8 cellular contexts compared by ENCODE assay signal in genomic region chr10:102121739-102122372, GRCh38. TPM values are rescaled to one million over a fixed set of nuclear protein-coding genes. Genes with fewer than 3 reads are reported as not detected.
DNase-seq lines count a peak whose midpoint lies in the region; ATAC-seq lines count a peak whose summit lies in the region.

No MANE protein-coding gene starts in this region.

- H3K9me3 ChIP-seq in mesodermal cell (ENCODE audit: control insufficient read depth, low read length) (no peaks in the 10 kb centered on the region), aorta (ENCODE audit: control insufficient read depth, low read length) (no peaks in the 10 kb centered on the region)

- H3K36me3 ChIP-seq in mesodermal cell (ENCODE audit: control insufficient read depth, insufficient read depth, low read length) (no peaks in the 10 kb centered on the region), aorta (ENCODE audit: control insufficient read depth in 1 of 2, insufficient read depth in 2 of 2, low read length in 1 of 2) (no peaks in the 10 kb centered on the region)

- no peaks in the 10 kb centered on the region for H3K27me3 ChIP-seq in aorta (ENCODE audit: control insufficient read depth in 1 of 2, insufficient read depth in 2 of 2, low read length in 1 of 2)

- H3K27ac ChIP-seq in mesodermal cell (ENCODE audit: low read depth, low read length, severe bottlenecking) (peak overlapping the region; percentile 99), aorta (ENCODE audit: low read depth in 1 of 2, low read length in 2 of 2) (peak overlapping the region; percentile 23 to 95)

- H3K4me3 ChIP-seq in mesodermal cell (ENCODE audit: extremely low read depth, insufficient read depth, low read length, poor library complexity, severe bottlenecking) (peak overlapping the region; percentile 76), aorta (ENCODE audit: low read length in 2 of 2) (no peak overlapping the region)

- intact Hi-C loops in Right ventricle myocardium inferior (cut with DNase I) = no loop called here
- intact Hi-C loops in left cardiac atrium (cut with DNase I) = no loop called here
- intact Hi-C loops in aorta (cut with DNase I) = loop anchor here in 1 of 2 donors (1.0 kb wide), 1 partner anchor 10 kb away; no protein-coding TSS in a partner anchor

- peaks cover 38% of the 10 kb centered on the region for H3K4me1 ChIP-seq in mesodermal cell (ENCODE audit: control insufficient read depth, insufficient read depth, low read length, poor library complexity, severe bottlenecking)
- H3K4me1 ChIP-seq in aorta (ENCODE audit: control insufficient read depth in 1 of 2, insufficient read depth in 2 of 2, low read length in 2 of 2) = no peaks in the 10 kb centered on the region

- 22 to 32% methylated on average over 3 to 4 of the region's 6 CpGs for WGBS in mesodermal cell (ENCODE audit: insufficient coverage in 2 of 2), 2 experiments
- 30 to 47% methylated on average over 6 of the region's 6 CpGs for WGBS in aorta, 2 donors

- no peak for DNase-seq in Right ventricle myocardium inferior (ENCODE audit: missing footprints)
- no peak for DNase-seq in left cardiac atrium
- peak; percentile 35 for DNase-seq in cerebellum (ENCODE audit: low spot score)
- DNase-seq in aorta = no peak
- no peak for DNase-seq in occipital lobe (lab: John Stamatoyannopoulos, UW)
- no peak for DNase-seq in stimulated activated CD4-positive, alpha-beta T cell treated with anti-CD3 and anti-CD28 coated beads, Interleukin-1b, Interleukin-23, amount 100 ng/mL, for 48 hours

- ATAC-seq in Right ventricle myocardium inferior (peak; percentile 14), left cardiac atrium (no peak), aorta (ENCODE audit: low FRiP score) (no peak), HG02763 (IDR thresholded peaks at IDR 0.05; ENCODE audit: unreplicated experiment) (no peak)

RNA-seq across cellular contexts. Expression of gene LDB1, which starts 1.7 kb away (rescaled TPM):
- total RNA-seq in Right ventricle myocardium inferior = 56.5 TPM
- 10 to 100 TPM; 44.3 to 48.6 TPM for total RNA-seq in left cardiac atrium
- total RNA-seq in cerebellum = 73.6 TPM
- 112 TPM for polyA plus RNA-seq in mesodermal cell (2013, experiment 1 of 2)
- 92.3 TPM for polyA plus RNA-seq in mesodermal cell (2013, experiment 2 of 2)
- 10 to 100 TPM; 43.0 to 67.3 TPM for total RNA-seq in aorta
- polyA plus RNA-seq in aorta = 10 to 100 TPM; 16.2 to 42.8 TPM
- 70.8 TPM for total RNA-seq in occipital lobe

RNA-seq across cellular contexts. Expression of gene PPRC1, which starts 11.0 kb away (rescaled TPM):
- total RNA-seq in Right ventricle myocardium inferior (14.3 TPM), left cardiac atrium (10 to 100 TPM; 11.2 to 29.5 TPM), cerebellum (12.3 TPM), aorta (10 to 100 TPM; 31.4 to 35.9 TPM), occipital lobe (8.4 TPM)
- 24.3 TPM for polyA plus RNA-seq in mesodermal cell (2013, experiment 1 of 2)
- 17.7 TPM for polyA plus RNA-seq in mesodermal cell (2013, experiment 2 of 2)
- 10 to 100 TPM in 1 of 2 donors, 1 to 10 TPM in 1; 9.8 to 18.1 TPM for polyA plus RNA-seq in aorta

RNA-seq across cellular contexts. Expression of gene NOLC1, which starts 30.3 kb away (rescaled TPM):
- 25.8 TPM for total RNA-seq in Right ventricle myocardium inferior
- total RNA-seq in left cardiac atrium = 10 to 100 TPM; 26.3 to 37.6 TPM
- 25.6 TPM for total RNA-seq in cerebellum
- 70.5 TPM for polyA plus RNA-seq in mesodermal cell (2013, experiment 1 of 2)
- polyA plus RNA-seq in mesodermal cell (2013, experiment 2 of 2) = 72.1 TPM
- 10 to 100 TPM; 35.3 to 35.9 TPM for total RNA-seq in aorta
- polyA plus RNA-seq in aorta = 10 to 100 TPM; 13.6 to 13.7 TPM
- total RNA-seq in occipital lobe = 32.4 TPM

RNA-seq across cellular contexts. Expression of gene HPS6, which starts 56.7 kb away (rescaled TPM):
- 11.0 TPM for total RNA-seq in Right ventricle myocardium inferior
- 10 to 100 TPM; 10.1 to 12.1 TPM for total RNA-seq in left cardiac atrium
- total RNA-seq in cerebellum = 6.5 TPM
- polyA plus RNA-seq in mesodermal cell (2013, experiment 1 of 2) = 13.6 TPM
- polyA plus RNA-seq in mesodermal cell (2013, experiment 2 of 2) = 10.6 TPM
- total RNA-seq in aorta = 10 to 100 TPM; 14.4 to 15.0 TPM
- 1 to 10 TPM; 4.3 to 9.0 TPM for polyA plus RNA-seq in aorta
- total RNA-seq in occipital lobe = 17.5 TPM
